In the genomic region with DNA sequence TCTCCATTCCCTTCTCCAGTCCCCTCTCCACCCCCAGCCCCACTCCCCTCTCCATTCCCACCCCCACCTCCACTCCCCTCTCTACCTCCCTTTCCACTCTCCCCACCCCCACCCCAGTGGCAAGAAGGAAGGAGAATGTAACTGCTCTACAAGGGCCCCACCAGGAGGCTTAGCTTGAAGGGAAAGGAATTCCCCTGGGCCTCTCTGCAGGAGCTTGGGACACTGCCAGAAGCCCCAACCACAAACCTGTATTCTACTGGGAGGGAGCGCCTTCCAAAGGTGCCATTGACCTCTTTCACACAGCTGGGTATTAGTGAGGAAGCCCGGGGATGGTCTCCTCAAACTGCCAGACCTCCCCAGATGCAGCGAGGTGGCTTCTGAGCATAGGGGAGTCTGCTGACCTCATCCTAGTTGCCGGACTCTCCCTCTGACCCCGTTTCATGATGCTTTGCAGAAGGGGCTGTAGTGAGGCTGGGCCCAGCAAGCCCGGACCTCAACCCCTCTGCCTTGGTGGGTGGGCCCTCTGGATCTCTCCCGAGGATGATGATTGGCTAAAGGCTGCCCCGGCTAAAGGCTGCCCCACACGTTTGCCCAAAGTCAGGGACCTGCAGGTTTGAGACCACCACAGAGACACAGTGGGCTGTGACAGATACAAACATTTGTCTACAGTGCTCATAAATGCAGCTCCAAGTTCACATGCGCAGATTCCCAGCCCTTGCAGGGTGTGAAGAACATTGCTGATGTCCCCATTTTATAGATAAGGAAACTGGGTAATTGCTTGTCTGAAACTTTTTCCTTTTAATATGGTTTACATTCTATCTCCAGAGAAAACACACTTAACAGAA, we compare ENCODE assay signal across 8 cellular contexts. TPM values are rescaled to one million over a fixed set of nuclear protein-coding genes. Genes with fewer than 3 reads are reported as not detected.
A peak's percentile ranks its signal among the peaks of the same experiment; 100 is the strongest.
DNase-seq lines count a peak whose midpoint lies in the region; ATAC-seq and TF ChIP-seq lines count a peak whose summit lies in the region.

No MANE protein-coding gene starts in this region.

- no peaks in the 10 kb centered on the region for H3K9me3 ChIP-seq in esophagus squamous epithelium

- no peaks in the 10 kb centered on the region for H3K27me3 ChIP-seq in esophagus squamous epithelium
- H3K27me3 ChIP-seq in rectal smooth muscle tissue (ENCODE audit: control insufficient read depth, insufficient read depth, low read length): no peaks in the 10 kb centered on the region

- DNase-seq in GM10266 (ENCODE audit: extremely low spot score): peak; percentile 51
- DNase-seq in NCI-H69 (lab: John Stamatoyannopoulos, UW): peak; percentile 84
- no peak for DNase-seq in esophagus squamous epithelium (lab: John Stamatoyannopoulos, UW)
- no peak for DNase-seq in HuH-7.5 (ENCODE audit: low spot score)

- intact Hi-C loops in esophagus squamous epithelium (cut with DNase I): no loop called here

- H3K27ac ChIP-seq in esophagus squamous epithelium (peak overlapping the region; percentile 17 to 86 (median 82)), rectal smooth muscle tissue (ENCODE audit: low read depth, low read length) (peak overlapping the region; percentile 82)

- no peak overlapping the region for H3K9ac ChIP-seq in rectal smooth muscle tissue (ENCODE audit: low read length)

- ATAC-seq in HG02840 (IDR thresholded peaks at IDR 0.05; ENCODE audit: low FRiP score, unreplicated experiment) (no peak), HG02678 (IDR thresholded peaks at IDR 0.05; ENCODE audit: unreplicated experiment) (no peak)
- ATAC-seq in activated CD4-positive, CD25-positive, alpha-beta regulatory T cell treated with anti-CD3 and anti-CD28 coated beads, Interleukin-2, amount 50 U/mL, for 24 hours: no peak

- H3K36me3 ChIP-seq in esophagus squamous epithelium (peaks cover 0 to 27% (median 0%) of the 10 kb centered on the region in 3 donors), rectal smooth muscle tissue (ENCODE audit: control insufficient read depth, insufficient read depth, low read length) (no peaks in the 10 kb centered on the region)

- WGBS in esophagus squamous epithelium, 2 donors: 36 to 100% methylated on average over 1 to 6 of the region's 10 CpGs

- H3K4me3 ChIP-seq in esophagus squamous epithelium (peak overlapping the region; percentile 26 to 74 (median 51)), rectal smooth muscle tissue (ENCODE audit: low read length) (no peak overlapping the region)

- TF ChIP-seq CTCF in GM10266 (IDR thresholded peaks at IDR 0.05; ENCODE audit: control insufficient read depth, insufficient read depth, low read depth, missing control alignments) (no peak), esophagus squamous epithelium (IDR thresholded peaks at IDR 0.05) (no peak)

- no peak for TF ChIP-seq POLR2A in esophagus squamous epithelium (IDR thresholded peaks at IDR 0.05)

- H3K4me1 ChIP-seq in esophagus squamous epithelium: peaks cover 41 to 81% (median 46%) of the 10 kb centered on the region in 3 donors
- peaks cover 22% of the 10 kb centered on the region for H3K4me1 ChIP-seq in rectal smooth muscle tissue (ENCODE audit: control insufficient read depth, insufficient read depth, low read length)

RNA-seq across cellular contexts. Expression of a gene that starts 2.9 kb away (rescaled TPM):
- total RNA-seq in esophagus squamous epithelium: 100 to 1,000 TPM in 1 of 4 donors, 10 to 100 TPM in 1, 1 to 10 TPM in 2; 2.5 to 116 (median 27.5) TPM

RNA-seq across cellular contexts. Expression of a gene that starts 16.1 kb away (rescaled TPM):
- total RNA-seq in esophagus squamous epithelium: 10 to 100 TPM in 1 of 4 donors, 1 to 10 TPM in 3; 1.7 to 22.5 (median 7.4) TPM

RNA-seq across cellular contexts. Expression of a gene that starts 25.0 kb away (rescaled TPM):
- 10 to 100 TPM in 2 of 4 donors, 1 to 10 TPM in 2; 3.6 to 14.5 (median 8.0) TPM for total RNA-seq in esophagus squamous epithelium

Comparison
In these comparisons a context has a peak if more than half of its experiments do, and no peak if none do; other contexts are left out.
1. DNase-seq: peak in GM10266 (single experiment) and NCI-H69 (single experiment); none in esophagus squamous epithelium (single experiment) and HuH-7.5 (single experiment).